Comparison of ENCODE assay signal across 14 cellular contexts in the genomic region with DNA sequence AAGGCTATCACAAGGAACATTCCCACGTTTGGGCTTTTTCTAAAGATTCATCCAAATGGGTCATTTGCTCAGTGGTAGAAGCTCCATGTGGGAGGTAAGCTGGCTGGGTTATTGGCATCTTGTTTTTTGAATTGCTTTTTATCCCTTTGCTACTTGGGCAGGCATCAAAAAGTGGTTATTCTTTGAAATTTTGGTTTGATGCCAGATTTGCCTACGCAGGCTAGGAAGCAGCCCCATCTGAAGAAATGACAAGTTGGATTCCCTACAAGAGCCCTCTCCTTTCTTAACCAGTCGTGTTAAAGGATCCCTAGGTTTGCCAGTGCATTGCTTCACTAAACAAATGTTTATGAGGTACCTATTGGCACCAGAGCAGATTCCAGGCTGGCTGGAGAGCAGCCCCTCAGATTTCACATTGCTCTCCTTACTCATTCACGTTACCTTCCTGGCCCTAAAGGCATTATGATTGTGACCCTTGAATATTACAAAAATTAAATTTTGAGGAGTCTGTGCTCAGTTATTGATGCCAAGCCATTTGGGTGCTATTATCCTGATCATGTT. TPM values are rescaled to one million over a fixed set of nuclear protein-coding genes. Genes with fewer than 3 reads are reported as not detected.
DNase-seq lines count a peak whose midpoint lies in the region; ATAC-seq, FAIRE-seq and TF ChIP-seq lines count a peak whose summit lies in the region.
"Had no signal": no experiment of that assay in that cellular context is flagged by ENCODE, and none has a peak within 500 bp of the region (broad histone marks: within the 10 kb centered on the region; RNA-seq: fewer than 3 reads in every experiment).

No MANE protein-coding gene starts in this region.

- H2AFZ ChIP-seq in PC-3 (ENCODE audit: low read length) = no peak overlapping the region

- H4K20me1 ChIP-seq in PC-3 (ENCODE audit: low read length) = 0 out of 2 replicates have a peak, but pooled peaks cover 5% of the 10 kb centered on the region

- H3K4me1 Mint-ChIP-seq in activated naive CD4-positive, alpha-beta T cell treated with anti-CD3 and anti-CD28 coated beads for 36 hours (ENCODE audit: low read depth) = peaks cover 72% of the 10 kb centered on the region
- peaks cover 32 to 41% of the 10 kb centered on the region in 2 donors for H3K4me1 Mint-ChIP-seq in effector memory CD8-positive, alpha-beta T cell (ENCODE audit: low read depth in 2 of 2)
- peaks cover 65% of the 10 kb centered on the region for H3K4me1 Mint-ChIP-seq in activated CD8-positive, alpha-beta memory T cell treated with anti-CD3 and anti-CD28 coated beads, Interleukin-2, amount 10 ng/mL, durations not matched to agents 7 days and 5 days

- FAIRE-seq in HTR-8/SVneo (lab: Jason Lieb, UNC) = no peak

- no peak overlapping the region for H3K9ac ChIP-seq in PC-3 (ENCODE audit: low read length)

- peaks cover 76% of the 10 kb centered on the region for H3K79me2 ChIP-seq in PC-3 (ENCODE audit: low read length)

- H3K36me3 ChIP-seq in PC-3 (ENCODE audit: low read depth, low read length) (peaks cover 74% of the 10 kb centered on the region), MG63 (peaks cover 81% of the 10 kb centered on the region)

- H3K27me3 ChIP-seq in PC-3 (ENCODE audit: low read length) = no peaks in the 10 kb centered on the region
- no peaks in the 10 kb centered on the region for H3K27me3 ChIP-seq in MG63
- H3K27me3 ChIP-seq: transverse colon had no signal

- peaks cover 49% of the 10 kb centered on the region for H3K36me3 Mint-ChIP-seq in activated naive CD4-positive, alpha-beta T cell treated with anti-CD3 and anti-CD28 coated beads for 36 hours (ENCODE audit: low read depth)
- H3K36me3 Mint-ChIP-seq in effector memory CD8-positive, alpha-beta T cell (ENCODE audit: insufficient read depth) = peaks cover 86% of the 10 kb centered on the region
- peaks cover 62% of the 10 kb centered on the region for H3K36me3 Mint-ChIP-seq in activated CD8-positive, alpha-beta memory T cell treated with anti-CD3 and anti-CD28 coated beads, Interleukin-2, amount 10 ng/mL, durations not matched to agents 7 days and 5 days

- BruUV-seq in PC-3 (replicated peaks; lab: Mats Ljungman, UMichigan) = TSS peak; percentile 14

- no peaks in the 10 kb centered on the region for H3K27me3 Mint-ChIP-seq in activated naive CD4-positive, alpha-beta T cell treated with anti-CD3 and anti-CD28 coated beads for 36 hours (ENCODE audit: low read depth)
- H3K27me3 Mint-ChIP-seq in effector memory CD8-positive, alpha-beta T cell = no peaks in the 10 kb centered on the region
- no peaks in the 10 kb centered on the region for H3K27me3 Mint-ChIP-seq in activated CD8-positive, alpha-beta memory T cell treated with anti-CD3 and anti-CD28 coated beads, Interleukin-2, amount 10 ng/mL, durations not matched to agents 7 days and 5 days
- H3K27me3 Mint-ChIP-seq: dendritic cell treated with granulocyte-macrophage colony-stimulating factor and Interleukin-4, amounts not matched to agents 40 ng/mL and 50 ng/mL, for 4 days had no signal

- peaks cover 25% of the 10 kb centered on the region for H3K4me1 ChIP-seq in PC-3 (ENCODE audit: insufficient read depth, low read length)

- H3K27ac Mint-ChIP-seq in activated naive CD4-positive, alpha-beta T cell treated with anti-CD3 and anti-CD28 coated beads for 36 hours = peak overlapping the region; percentile 50
- peak overlapping the region; percentile 54 to 78 for H3K27ac Mint-ChIP-seq in effector memory CD8-positive, alpha-beta T cell
- H3K27ac Mint-ChIP-seq in activated CD8-positive, alpha-beta memory T cell treated with anti-CD3 and anti-CD28 coated beads, Interleukin-2, amount 10 ng/mL, durations not matched to agents 7 days and 5 days = no peak overlapping the region
- H3K27ac Mint-ChIP-seq: dendritic cell treated with granulocyte-macrophage colony-stimulating factor and Interleukin-4, amounts not matched to agents 40 ng/mL and 50 ng/mL, for 4 days had no signal

- H3K4me3 ChIP-seq in PC-3 (ENCODE audit: low read length) = no peak overlapping the region
- H3K4me3 ChIP-seq in MG63 = no peak overlapping the region
- H3K4me3 ChIP-seq: transverse colon had no signal

- peak overlapping the region; percentile 53; the same call in 1 of the 2 replicates for H3K4me2 ChIP-seq in PC-3 (ENCODE audit: low read length)

- POLR2A ChIA-PET in PC-3 (lab: Charles Lee; ENCODE audit: unreplicated experiment) = interaction anchor here (0.6 kb wide), 1 partner anchor 53 kb away, joined by 5 read pairs; a partner anchor contains a TSS

- H3K4me3 Mint-ChIP-seq in activated naive CD4-positive, alpha-beta T cell treated with anti-CD3 and anti-CD28 coated beads for 36 hours = no peak overlapping the region
- H3K4me3 Mint-ChIP-seq in effector memory CD8-positive, alpha-beta T cell = peak overlapping the region; percentile 15 to 23
- H3K4me3 Mint-ChIP-seq in activated CD8-positive, alpha-beta memory T cell treated with anti-CD3 and anti-CD28 coated beads, Interleukin-2, amount 10 ng/mL, durations not matched to agents 7 days and 5 days = no peak overlapping the region
- H3K4me3 Mint-ChIP-seq: dendritic cell treated with granulocyte-macrophage colony-stimulating factor and Interleukin-4, amounts not matched to agents 40 ng/mL and 50 ng/mL, for 4 days had no signal

- intact Hi-C loops in activated naive CD4-positive, alpha-beta T cell treated with anti-CD3 and anti-CD28 coated beads for 36 hours (cut with micrococcal nuclease) = no loop called here
- intact Hi-C loops in PC-3 (cut with micrococcal nuclease) = loop anchor here (5.0 kb wide), 1 partner anchor 38 kb away; no protein-coding TSS in a partner anchor
- intact Hi-C loops in sciatic nerve (cut with DNase I) = no loop called here

- no peaks in the 10 kb centered on the region for H3K9me2 ChIP-seq in PC-3 (replicated peaks; ENCODE audit: low read length)

- TF ChIP-seq CTCF in PC-3 (conservative IDR thresholded peaks at IDR 0.05; ENCODE audit: low read depth, low read length) = no peak

- no peak for ATAC-seq in PC-3
- no peak for ATAC-seq in effector memory CD8-positive, alpha-beta T cell (replicated peaks)
- peak; percentile 47 for ATAC-seq in sciatic nerve
- no peak for ATAC-seq in activated CD8-positive, alpha-beta memory T cell treated with anti-CD3 and anti-CD28 coated beads, Interleukin-2, amount 10 ng/mL, durations not matched to agents 7 days and 5 days
- ATAC-seq: Panc1 had no signal

- DNase-seq in activated naive CD4-positive, alpha-beta T cell treated with anti-CD3 and anti-CD28 coated beads for 36 hours = no peak
- DNase-seq in activated naive CD4-positive, alpha-beta T cell treated with Interleukin-2 at 50 U/mL for 16 hours = no peak
- DNase-seq in PC-3 (peak; percentile 45), sciatic nerve (ENCODE audit: low spot score) (no peak), MG63 (no peak), HTR-8/SVneo (ENCODE audit: insufficient read length, low spot score) (no peak)
- no peak for DNase-seq in effector memory CD8-positive, alpha-beta T cell
- DNase-seq in activated CD8-positive, alpha-beta memory T cell treated with anti-CD3 and anti-CD28 coated beads, Interleukin-2, amount 10 ng/mL, durations not matched to agents 7 days and 5 days = no peak
- DNase-seq: mesendoderm, NCI-H1417, posterior cingulate gyrus, transverse colon had no signal

- CTCF ChIA-PET in activated naive CD4-positive, alpha-beta T cell treated with anti-CD3 and anti-CD28 coated beads for 36 hours (lab: Charles Lee) = no interaction called here
- CTCF ChIA-PET in PC-3 (lab: Charles Lee) = no interaction called here
- CTCF ChIA-PET in activated CD8-positive, alpha-beta memory T cell treated with anti-CD3 and anti-CD28 coated beads, Interleukin-2, amount 10 ng/mL, durations not matched to agents 7 days and 5 days (lab: Charles Lee) = interaction anchor here (0.6 to 0.7 kb wide), 2 partner anchors 134 to 264 kb away, joined by 3 to 4 read pairs; no protein-coding TSS in a partner anchor

- peaks cover 5% of the 10 kb centered on the region for H3F3A ChIP-seq in PC-3 (ENCODE audit: low read length, unreplicated experiment)

- no peaks in the 10 kb centered on the region for H3K9me3 Mint-ChIP-seq in activated naive CD4-positive, alpha-beta T cell treated with anti-CD3 and anti-CD28 coated beads for 36 hours
- no peaks in the 10 kb centered on the region for H3K9me3 Mint-ChIP-seq in effector memory CD8-positive, alpha-beta T cell
- H3K9me3 Mint-ChIP-seq in activated CD8-positive, alpha-beta memory T cell treated with anti-CD3 and anti-CD28 coated beads, Interleukin-2, amount 10 ng/mL, durations not matched to agents 7 days and 5 days (ENCODE audit: low read depth) = no peaks in the 10 kb centered on the region
- H3K9me3 Mint-ChIP-seq: dendritic cell treated with granulocyte-macrophage colony-stimulating factor and Interleukin-4, amounts not matched to agents 40 ng/mL and 50 ng/mL, for 4 days had no signal

- H3K27ac ChIP-seq in PC-3 (ENCODE audit: low read length) = peak overlapping the region; percentile 40
- H3K27ac ChIP-seq: transverse colon had no signal

- H3K9me3 ChIP-seq in PC-3 (ENCODE audit: low read length) (no peaks in the 10 kb centered on the region), MG63 (no peaks in the 10 kb centered on the region)
- H3K9me3 ChIP-seq: transverse colon had no signal

RNA-seq across cellular contexts. Expression of a gene that starts 38.8 kb away (rescaled TPM):
- total RNA-seq in activated naive CD4-positive, alpha-beta T cell treated with anti-CD3 and anti-CD28 coated beads for 36 hours = 10 to 100 TPM; 65.0 to 65.9 TPM
- total RNA-seq in PC-3 (2014; rRNA removed) = 43.8 and 78.0 TPM in 2 replicates
- total RNA-seq in sciatic nerve = 83.8 TPM
- total RNA-seq in MG63 (2014; rRNA removed; shearing (Covaris generic); ENCODE audit: low replicate concordance) = 5.5 and 14.6 TPM in 2 replicates
- 100 to 1,000 TPM in 1 of 2 experiments, 10 to 100 TPM in 1; 92.4 to 112 TPM for total RNA-seq in activated CD8-positive, alpha-beta memory T cell treated with anti-CD3 and anti-CD28 coated beads, Interleukin-2, amount 10 ng/mL, durations not matched to agents 7 days and 5 days

RNA-seq across cellular contexts. Expression of a gene that starts 53.2 kb away (rescaled TPM):
- total RNA-seq in activated naive CD4-positive, alpha-beta T cell treated with anti-CD3 and anti-CD28 coated beads for 36 hours = 10 to 100 TPM; 10.6 to 11.2 TPM
- total RNA-seq in PC-3 (2014; rRNA removed) (6.0 and 8.8 TPM in 2 replicates), sciatic nerve (10.6 TPM)
- 10.5 and 11.7 TPM in 2 replicates for total RNA-seq in MG63 (2014; rRNA removed; shearing (Covaris generic); ENCODE audit: low replicate concordance)
- total RNA-seq in activated CD8-positive, alpha-beta memory T cell treated with anti-CD3 and anti-CD28 coated beads, Interleukin-2, amount 10 ng/mL, durations not matched to agents 7 days and 5 days = 1 to 10 TPM; 8.6 to 9.7 TPM

Comparison
In these comparisons a context has a peak if more than half of its experiments do, and no peak if none do; other contexts are left out.
1. H3K4me3 Mint-ChIP-seq: peak in effector memory CD8-positive, alpha-beta T cell (2 of 2); none in activated naive CD4-positive, alpha-beta T cell treated with anti-CD3 and anti-CD28 coated beads for 36 hours (single experiment) and activated CD8-positive, alpha-beta memory T cell treated with anti-CD3 and anti-CD28 coated beads, Interleukin-2, amount 10 ng/mL, durations not matched to agents 7 days and 5 days (single experiment).